8 cellular contexts compared by ENCODE assay signal in genomic region chr15:40054056-40054745, GRCh38. TPM values are rescaled to one million over a fixed set of nuclear protein-coding genes. Genes with fewer than 3 reads are reported as not detected.
DNase-seq lines count a peak whose midpoint lies in the region; ATAC-seq lines count a peak whose summit lies in the region.

No MANE protein-coding gene starts in this region.

- H3K9me3 ChIP-seq in BLaER1 treated with 17β-estradiol and CSF1 and Interleukin-3, amounts not matched to agents 10 nM and 100 nM (replicated peaks in 1 of 11) = no peaks in the 10 kb centered on the region

- DNase-seq in activated naive CD8-positive, alpha-beta T cell treated with anti-CD3 and anti-CD28 coated beads for 36 hours = no peak
- DNase-seq in mucosa of gallbladder (ENCODE audit: low spot score) = no peak
- DNase-seq in NCI-H2227 treated with DMSO at 0.1 percent for 48 hours (lab: John Stamatoyannopoulos, UW) = no peak
- DNase-seq in NCI-H1694 treated with DMSO at 0.1 percent for 48 hours (lab: John Stamatoyannopoulos, UW) = no peak
- DNase-seq in central memory CD4-positive, alpha-beta T cell = no peak

- peaks cover 91 to 100% (median 100%) of the 10 kb centered on the region in 10 experiments for H3K4me1 ChIP-seq in BLaER1 treated with 17β-estradiol and CSF1 and Interleukin-3, amounts not matched to agents 10 nM and 100 nM

- H3K4me2 ChIP-seq in BLaER1 treated with 17β-estradiol and CSF1 and Interleukin-3, amounts not matched to agents 10 nM and 100 nM = peak overlapping the region; percentile 72 to 96 (median 89)

- H3K36me3 Mint-ChIP-seq in activated naive CD8-positive, alpha-beta T cell treated with anti-CD3 and anti-CD28 coated beads for 36 hours = peaks cover 18% of the 10 kb centered on the region

- H3K9me3 Mint-ChIP-seq in activated naive CD8-positive, alpha-beta T cell treated with anti-CD3 and anti-CD28 coated beads for 36 hours = peaks cover 1% of the 10 kb centered on the region

- peak overlapping the region in 7 of 10 experiments; percentile 3 to 37 (median 16); a peak in 6 of 20 replicates for H3K4me3 ChIP-seq in BLaER1 treated with 17β-estradiol and CSF1 and Interleukin-3, amounts not matched to agents 10 nM and 100 nM

- peak overlapping the region; percentile 42 to 82 (median 68); a peak in 21 of 22 replicates for H3K9ac ChIP-seq in BLaER1 treated with 17β-estradiol and CSF1 and Interleukin-3, amounts not matched to agents 10 nM and 100 nM

- peak overlapping the region; percentile 79 for H3K27ac Mint-ChIP-seq in activated naive CD8-positive, alpha-beta T cell treated with anti-CD3 and anti-CD28 coated beads for 36 hours

- no peaks in the 10 kb centered on the region for H4K20me1 ChIP-seq in BLaER1 treated with 17β-estradiol and CSF1 and Interleukin-3, amounts not matched to agents 10 nM and 100 nM

- H3K4me1 Mint-ChIP-seq in activated naive CD8-positive, alpha-beta T cell treated with anti-CD3 and anti-CD28 coated beads for 36 hours = peaks cover 73% of the 10 kb centered on the region

- H3K27ac ChIP-seq in BLaER1 treated with 17β-estradiol and CSF1 and Interleukin-3, amounts not matched to agents 10 nM and 100 nM = peak overlapping the region; percentile 45 to 93 (median 86); a peak in 21 of 22 replicates

- H3K27me3 Mint-ChIP-seq in activated naive CD8-positive, alpha-beta T cell treated with anti-CD3 and anti-CD28 coated beads for 36 hours = no peaks in the 10 kb centered on the region

- H3K4me3 Mint-ChIP-seq in activated naive CD8-positive, alpha-beta T cell treated with anti-CD3 and anti-CD28 coated beads for 36 hours = peak overlapping the region; percentile 2

- ATAC-seq in GM19043 (IDR thresholded peaks at IDR 0.05; ENCODE audit: low read depth, unreplicated experiment) = peak; percentile 29
- peak; percentile 34 for ATAC-seq in HG03135 (IDR thresholded peaks at IDR 0.05; ENCODE audit: unreplicated experiment)

- H3K27me3 ChIP-seq in BLaER1 treated with 17β-estradiol and CSF1 and Interleukin-3, amounts not matched to agents 10 nM and 100 nM = no peaks in the 10 kb centered on the region

- H3K36me3 ChIP-seq in BLaER1 treated with 17β-estradiol and CSF1 and Interleukin-3, amounts not matched to agents 10 nM and 100 nM = no peaks in the 10 kb centered on the region

RNA-seq across cellular contexts. Expression of gene SRP14, which starts 15.2 kb away (rescaled TPM):
- 100 to 1,000 TPM; 161 to 169 TPM for total RNA-seq in activated naive CD8-positive, alpha-beta T cell treated with anti-CD3 and anti-CD28 coated beads for 36 hours
- 186 TPM for total RNA-seq in mucosa of gallbladder

RNA-seq across cellular contexts. Expression of gene BMF, which starts 54.5 kb away (rescaled TPM):
- 1 to 10 TPM; 5.1 to 5.4 TPM for total RNA-seq in activated naive CD8-positive, alpha-beta T cell treated with anti-CD3 and anti-CD28 coated beads for 36 hours
- 36.2 TPM for total RNA-seq in mucosa of gallbladder
